Comparison of ENCODE assay signal across 19 cellular contexts in genomic region chr6:39444479-39445019, GRCh38.
DNase-seq lines count a peak whose midpoint lies in the region; ATAC-seq, FAIRE-seq and TF ChIP-seq lines count a peak whose summit lies in the region.
"Had no signal": no experiment of that assay in that cellular context is flagged by ENCODE, and none has a peak within 500 bp of the region (broad histone marks: within the 10 kb centered on the region; RNA-seq: fewer than 3 reads in every experiment).

No MANE protein-coding gene starts in this region.

- CTCF ChIA-PET in WTC11 (lab: Charles Lee) = interaction anchor here (0.6 kb wide), 1 partner anchor 83 kb away, joined by 3 read pairs; no protein-coding TSS in a partner anchor

- ATAC-seq in WTC11 (peak; percentile 64), GM21390 (IDR thresholded peaks at IDR 0.05; ENCODE audit: unreplicated experiment) (no peak)
- ATAC-seq: CD8-positive, alpha-beta T cell; HCT116 had no signal

- POLR2A ChIA-PET in WTC11 (lab: Charles Lee) = no interaction called here

- no peaks in the 10 kb centered on the region; the same call in 1 of the 2 replicates for H3K27me3 Mint-ChIP-seq in WTC11 (ENCODE audit: low read depth)

- H3K36me3 Mint-ChIP-seq in WTC11 = no peaks in the 10 kb centered on the region
- H3K36me3 Mint-ChIP-seq: CD8-positive, alpha-beta T cell had no signal

- DNase-seq in NCI-H2029 (lab: John Stamatoyannopoulos, UW) (peak; percentile 13), NCI-H2029 treated with DMSO at 0.1 percent for 48 hours (lab: John Stamatoyannopoulos, UW) (no peak), GM18507 (ENCODE audit: extremely low spot score, insufficient read length, low read depth) (no peak), WTC11 (ENCODE audit: low spot score) (no peak), iPS DF 19.7 (ENCODE audit: low read depth, low spot score) (peak; percentile 3), Ammon's horn (ENCODE audit: low spot score) (no peak)
- DNase-seq: Calu3; CD8-positive, alpha-beta T cell; DMS79 treated with DMSO at 0.1 percent for 48 hours; GF-D8; GM23248; HFFc6; IMR-90 had no signal

- 0 out of 2 replicates have a peak, but pooled peaks cover 3% of the 10 kb centered on the region for H3K9me3 Mint-ChIP-seq in WTC11
- H3K9me3 Mint-ChIP-seq: CD8-positive, alpha-beta T cell had no signal

- peaks cover 7% of the 10 kb centered on the region for H3K4me1 Mint-ChIP-seq in WTC11
- H3K4me1 Mint-ChIP-seq: B cell had no signal

- no peak overlapping the region for H3K4me3 Mint-ChIP-seq in WTC11
- H3K4me3 Mint-ChIP-seq: B cell; CD8-positive, alpha-beta T cell; HFFc6 had no signal

- H3K27ac Mint-ChIP-seq in WTC11 = no peak overlapping the region
- H3K27ac Mint-ChIP-seq: B cell; CD8-positive, alpha-beta T cell; HFFc6 had no signal

- peak; percentile 72 for FAIRE-seq in GM18507 (lab: Jason Lieb, UNC)
- FAIRE-seq: GM19239, H54, HTR-8/SVneo had no signal

- TF ChIP-seq CTCF in WTC11 (IDR thresholded peaks at IDR 0.05) = no peak

TF ChIP-seq in WTC11, 78 proteins besides CTCF, POLR2A, EP300 and RAD21:
- no peak for TF ChIP-seq ZNF263 (CRISPR knock-in tag; IDR thresholded peaks at IDR 0.05; ENCODE audit: low read depth)
- TF ChIP-seq ZNF138 (CRISPR knock-in tag; conservative IDR thresholded peaks at IDR 0.05) = no peak
- no peak for TF ChIP-seq IRF2 (CRISPR knock-in tag; IDR thresholded peaks at IDR 0.05; ENCODE audit: borderline replicate concordance, low read depth)
- no peak for TF ChIP-seq NR2C2 (CRISPR knock-in tag; IDR thresholded peaks at IDR 0.05)
- no peak for TF ChIP-seq SMAD4 (CRISPR knock-in tag; IDR thresholded peaks at IDR 0.05)
- TF ChIP-seq, protein P1, sequence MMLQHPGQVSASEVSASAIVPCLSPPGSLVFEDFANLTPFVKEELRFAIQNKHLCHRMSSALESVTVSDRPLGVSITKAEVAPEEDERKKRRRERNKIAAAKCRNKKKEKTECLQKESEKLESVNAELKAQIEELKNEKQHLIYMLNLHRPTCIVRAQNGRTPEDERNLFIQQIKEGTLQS (CRISPR knock-in tag; conservative IDR thresholded peaks at IDR 0.05) = no peak
- TF ChIP-seq ZBTB21 (CRISPR knock-in tag; IDR thresholded peaks at IDR 0.05; ENCODE audit: borderline replicate concordance) = no peak

Comparison
In these comparisons a context has a peak if more than half of its experiments do, and no peak if none do; other contexts are left out.
1. DNase-seq: peak in NCI-H2029 (single experiment) and iPS DF 19.7 (single experiment); none in NCI-H2029 treated with DMSO at 0.1 percent for 48 hours (single experiment), GM18507 (single experiment), WTC11 (single experiment) and Ammon's horn (single experiment).